Comparison of ENCODE assay signal across 9 cellular contexts in the genomic region with DNA sequence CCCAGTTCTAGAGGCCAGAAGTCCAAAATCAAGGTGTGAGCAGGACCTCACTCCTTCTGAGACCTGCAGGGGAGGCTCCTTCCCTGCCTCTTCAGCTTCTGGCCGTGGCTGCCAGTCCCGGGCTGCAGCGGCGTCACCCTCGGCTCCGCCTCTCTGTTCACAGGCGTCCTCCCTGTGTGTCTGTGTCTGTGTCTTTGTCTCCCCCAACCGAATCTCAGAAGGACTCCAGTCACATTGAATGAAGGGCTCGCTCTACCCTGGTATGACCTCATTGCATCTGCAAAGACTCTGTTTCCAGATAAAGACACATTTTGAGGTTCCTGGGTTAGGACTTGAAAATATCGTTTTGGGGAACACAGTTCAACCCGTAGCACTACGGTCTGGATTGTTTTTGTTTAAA. TPM values are rescaled to one million over a fixed set of nuclear protein-coding genes. Genes with fewer than 3 reads are reported as not detected.
DNase-seq lines count a peak whose midpoint lies in the region; ATAC-seq and TF ChIP-seq lines count a peak whose summit lies in the region.
"Had no signal": no experiment of that assay in that cellular context is flagged by ENCODE, and none has a peak within 500 bp of the region (broad histone marks: within the 10 kb centered on the region; RNA-seq: fewer than 3 reads in every experiment).

No MANE protein-coding gene starts in this region.

- in situ Hi-C loops in gastrocnemius medialis (cut with MboI; ENCODE audit: low sequenced_read_pairs in 4 of 4): no loop called here

- H3K9me2 ChIP-seq in OCI-LY7 (ENCODE audit: insufficient read depth, low read length): no peaks in the 10 kb centered on the region

- no peaks in the 10 kb centered on the region for H4K20me1 ChIP-seq in OCI-LY7 (ENCODE audit: insufficient read depth, low read length)

- DNase-seq in DMS53 (lab: John Stamatoyannopoulos, UW) (peak; percentile 78), OCI-LY7 (ENCODE audit: low spot score) (peak; percentile 15), right atrium auricular region (ENCODE audit: low spot score) (peak; percentile 65), gastrocnemius medialis (peak; percentile 22 to 28), SKM-1 treated with dmso at 0.1 percent for 144 hours (lab: John Stamatoyannopoulos, UW; ENCODE audit: unreplicated experiment) (no peak), NCI-H2196 (lab: John Stamatoyannopoulos, UW; ENCODE audit: unreplicated experiment) (no peak)
- DNase-seq in activated T-helper 2 cell treated with anti-CD3 and anti-CD28 coated beads, Interferon-gamma antibody, Interleukin-2, Interleukin-4, amounts not matched to agents 10 μg/mL and 5 μg/mL and 100 μg/mL, durations not matched to agents 14 hours and 24 hours and 36 hours (ENCODE audit: low spot score): peak; percentile 12

- H3K9me3 ChIP-seq in OCI-LY7 (ENCODE audit: low read length): no peaks in the 10 kb centered on the region
- no peaks in the 10 kb centered on the region for H3K9me3 ChIP-seq in right atrium auricular region
- no peaks in the 10 kb centered on the region for H3K9me3 ChIP-seq in gastrocnemius medialis

- no peak overlapping the region for H2AFZ ChIP-seq in OCI-LY7 (ENCODE audit: low read length)

- H3K27me3 ChIP-seq in right atrium auricular region (no peaks in the 10 kb centered on the region), gastrocnemius medialis (no peaks in the 10 kb centered on the region)

- H3K79me2 ChIP-seq in OCI-LY7 (ENCODE audit: insufficient read depth, low read depth, low read length): no peaks in the 10 kb centered on the region

- BruUV-seq in OCI-LY7 (replicated peaks; lab: Mats Ljungman, UMichigan): no TSS peak

- H3K4me1 ChIP-seq in OCI-LY7 (ENCODE audit: insufficient read depth, low read length, poor library complexity, severe bottlenecking): no peaks in the 10 kb centered on the region
- H3K4me1 ChIP-seq in right atrium auricular region: peaks cover 0 to 12% of the 10 kb centered on the region in 2 donors
- no peaks in the 10 kb centered on the region for H3K4me1 ChIP-seq in gastrocnemius medialis

- ATAC-seq in HG03159 (IDR thresholded peaks at IDR 0.05; ENCODE audit: unreplicated experiment): peak; percentile 75
- peak in 1 of 2 donors; percentile 56 for ATAC-seq in gastrocnemius medialis

- H3K4me3 ChIP-seq in OCI-LY7 (ENCODE audit: low read depth, low read length, poor library complexity, severe bottlenecking) (no peak overlapping the region), right atrium auricular region (no peak overlapping the region), gastrocnemius medialis (no peak overlapping the region)

- no peak overlapping the region for H3K27ac Mint-ChIP-seq in activated T-helper 2 cell treated with anti-CD3 and anti-CD28 coated beads, Interferon-gamma antibody, Interleukin-2, Interleukin-4, amounts not matched to agents 10 μg/mL and 5 μg/mL and 100 μg/mL, durations not matched to agents 14 hours and 24 hours and 36 hours
- H3K27ac Mint-ChIP-seq: IgD-negative memory B cell had no signal

- H3K4me1 Mint-ChIP-seq in activated T-helper 2 cell treated with anti-CD3 and anti-CD28 coated beads, Interferon-gamma antibody, Interleukin-2, Interleukin-4, amounts not matched to agents 10 μg/mL and 5 μg/mL and 100 μg/mL, durations not matched to agents 14 hours and 24 hours and 36 hours (ENCODE audit: low read depth): no peaks in the 10 kb centered on the region

- H3K27ac ChIP-seq in OCI-LY7 (ENCODE audit: low read depth, low read length, poor library complexity, severe bottlenecking) (no peak overlapping the region), right atrium auricular region (no peak overlapping the region), gastrocnemius medialis (no peak overlapping the region)

- POLR2A ChIA-PET in OCI-LY7 (lab: Charles Lee): no interaction called here

- no peaks in the 10 kb centered on the region for H3K9me3 Mint-ChIP-seq in activated T-helper 2 cell treated with anti-CD3 and anti-CD28 coated beads, Interferon-gamma antibody, Interleukin-2, Interleukin-4, amounts not matched to agents 10 μg/mL and 5 μg/mL and 100 μg/mL, durations not matched to agents 14 hours and 24 hours and 36 hours
- H3K9me3 Mint-ChIP-seq: IgD-negative memory B cell had no signal

- H3K36me3 ChIP-seq in OCI-LY7 (ENCODE audit: insufficient read depth, low read length) (no peaks in the 10 kb centered on the region), right atrium auricular region (no peaks in the 10 kb centered on the region), gastrocnemius medialis (no peaks in the 10 kb centered on the region)

- H3K36me3 Mint-ChIP-seq in activated T-helper 2 cell treated with anti-CD3 and anti-CD28 coated beads, Interferon-gamma antibody, Interleukin-2, Interleukin-4, amounts not matched to agents 10 μg/mL and 5 μg/mL and 100 μg/mL, durations not matched to agents 14 hours and 24 hours and 36 hours (ENCODE audit: low read depth): no peaks in the 10 kb centered on the region

- H3K27me3 Mint-ChIP-seq in activated T-helper 2 cell treated with anti-CD3 and anti-CD28 coated beads, Interferon-gamma antibody, Interleukin-2, Interleukin-4, amounts not matched to agents 10 μg/mL and 5 μg/mL and 100 μg/mL, durations not matched to agents 14 hours and 24 hours and 36 hours (ENCODE audit: low read depth): peaks cover 32% of the 10 kb centered on the region

- H3K4me2 ChIP-seq in OCI-LY7 (ENCODE audit: low read length): no peak overlapping the region

- intact Hi-C loops in OCI-LY7 (cut with micrococcal nuclease; ENCODE audit: unreplicated experiment): no loop called here
- intact Hi-C loops in activated T-helper 2 cell treated with anti-CD3 and anti-CD28 coated beads, Interferon-gamma antibody, Interleukin-2, Interleukin-4, amounts not matched to agents 10 μg/mL and 5 μg/mL and 100 μg/mL, durations not matched to agents 14 hours and 24 hours and 36 hours (cut with micrococcal nuclease): no loop called here
- intact Hi-C loops in gastrocnemius medialis (cut with DNase I; ENCODE audit: low total_unique reads): loop anchor here (10.0 kb wide), 1 partner anchor 208 kb away; no protein-coding TSS in a partner anchor

- TF ChIP-seq CTCF in OCI-LY7 (conservative IDR thresholded peaks at IDR 0.05; ENCODE audit: low read length): 0 out of 2 replicates have a peak, but pooled peaks have one; percentile 25
- TF ChIP-seq CTCF in right atrium auricular region (IDR thresholded peaks at IDR 0.05): peak in 1 of 2 donors; percentile 48
- TF ChIP-seq CTCF in gastrocnemius medialis (IDR thresholded peaks at IDR 0.05 in 4 of 5, conservative IDR thresholded peaks at IDR 0.05 in 1 of 5): no peak

- H3K4me3 Mint-ChIP-seq in activated T-helper 2 cell treated with anti-CD3 and anti-CD28 coated beads, Interferon-gamma antibody, Interleukin-2, Interleukin-4, amounts not matched to agents 10 μg/mL and 5 μg/mL and 100 μg/mL, durations not matched to agents 14 hours and 24 hours and 36 hours (ENCODE audit: low read depth): no peak overlapping the region

- CTCF ChIA-PET in OCI-LY7 (lab: Charles Lee; ENCODE audit: unreplicated experiment): interaction anchor here (0.7 kb wide), 1 partner anchor 346 kb away, joined by 3 read pairs; no protein-coding TSS in a partner anchor

- no peak for TF ChIP-seq POLR2A in gastrocnemius medialis (IDR thresholded peaks at IDR 0.05)

RNA-seq across cellular contexts. Expression of gene GALNT11, which starts 33.1 kb away (rescaled TPM):
- total RNA-seq in OCI-LY7 (2014; rRNA removed; shearing (Covaris generic)): not detected in 2 replicates
- not detected in 2 replicates for total RNA-seq in OCI-LY7 (2022)
- total RNA-seq in activated T-helper 2 cell treated with anti-CD3 and anti-CD28 coated beads, Interferon-gamma antibody, Interleukin-2, Interleukin-4, amounts not matched to agents 10 μg/mL and 5 μg/mL and 100 μg/mL, durations not matched to agents 14 hours and 24 hours and 36 hours: 21.3 and 22.8 TPM in 2 replicates
- 10 to 100 TPM; 25.1 to 28.6 TPM for total RNA-seq in right atrium auricular region
- total RNA-seq in gastrocnemius medialis: 10 to 100 TPM; 16.3 to 49.1 (median 20.1) TPM

RNA-seq across cellular contexts. Expression of gene GALNTL5, which starts 36.1 kb away (rescaled TPM):
- total RNA-seq in OCI-LY7 (2014; rRNA removed; shearing (Covaris generic)): not detected in 2 replicates
- total RNA-seq in OCI-LY7 (2022) (not detected in 2 replicates), right atrium auricular region (not detected), gastrocnemius medialis (not detected)
- total RNA-seq in activated T-helper 2 cell treated with anti-CD3 and anti-CD28 coated beads, Interferon-gamma antibody, Interleukin-2, Interleukin-4, amounts not matched to agents 10 μg/mL and 5 μg/mL and 100 μg/mL, durations not matched to agents 14 hours and 24 hours and 36 hours: not detected in 2 replicates

Comparison
In these comparisons a context has a peak if more than half of its experiments do, and no peak if none do; other contexts are left out.
1. DNase-seq: peak in DMS53 (single experiment), OCI-LY7 (single experiment), activated T-helper 2 cell treated with anti-CD3 and anti-CD28 coated beads, Interferon-gamma antibody, Interleukin-2, Interleukin-4, amounts not matched to agents 10 μg/mL and 5 μg/mL and 100 μg/mL, durations not matched to agents 14 hours and 24 hours and 36 hours (single experiment), right atrium auricular region (single experiment) and gastrocnemius medialis (2 of 2); none in SKM-1 treated with dmso at 0.1 percent for 144 hours (single experiment) and NCI-H2196 (single experiment).
2. RNA of gene GALNT11, which starts 33.1 kb away (total RNA-seq): 25.1 to 28.6 TPM in right atrium auricular region, 21.3 to 22.8 TPM in activated T-helper 2 cell treated with anti-CD3 and anti-CD28 coated beads, Interferon-gamma antibody, Interleukin-2, Interleukin-4, amounts not matched to agents 10 μg/mL and 5 μg/mL and 100 μg/mL, durations not matched to agents 14 hours and 24 hours and 36 hours and 16.3 to 49.1 TPM in gastrocnemius medialis; not detected in OCI-LY7; every median in the first group is over 10 times any median in the second.